ENCODE assay signal across 8 cellular contexts in genomic region chr15:81809543-81809942, GRCh38.
DNase-seq lines count a peak whose midpoint lies in the region; ATAC-seq and TF ChIP-seq lines count a peak whose summit lies in the region.

No MANE protein-coding gene starts in this region.

- H4K5ac ChIP-seq in H9 (ENCODE audit: insufficient read length, low read depth, low read length) = no peak overlapping the region

- H3K4me2 ChIP-seq in H9 (ENCODE audit: insufficient read depth, insufficient read length, low read length) = no peak overlapping the region

- H3K79me1 ChIP-seq in H9 (ENCODE audit: insufficient read depth, low read depth, low read length, poor library complexity, severe bottlenecking) = no peaks in the 10 kb centered on the region

- TF ChIP-seq CTCF in BE2C (IDR thresholded peaks at IDR 0.05; ENCODE audit: low read depth, low read length) (peak; percentile 74), H9 (conservative IDR thresholded peaks at IDR 0.05) (peak; percentile 58), fibroblast of pulmonary artery (IDR thresholded peaks at IDR 0.05; ENCODE audit: low read length, missing control alignments) (peak; percentile 16), upper lobe of left lung (IDR thresholded peaks at IDR 0.05) (no peak)

- TF ChIP-seq EP300 in upper lobe of left lung (IDR thresholded peaks at IDR 0.05) = no peak

- ATAC-seq in upper lobe of left lung (ENCODE audit: low FRiP score in 2 of 2) (no peak), HG03025 (IDR thresholded peaks at IDR 0.05; ENCODE audit: low FRiP score, unreplicated experiment) (no peak)

- H2BK20ac ChIP-seq in H9 (ENCODE audit: low read depth, low read length, poor library complexity, severe bottlenecking) = no peak overlapping the region

- no peak overlapping the region for H3K18ac ChIP-seq in H9 (ENCODE audit: insufficient read length, low read depth, low read length)

- CTCF ChIA-PET in CD4-positive, alpha-beta memory T cell (lab: Charles Lee; ENCODE audit: partially characterized antibody) = no interaction called here

- no CpG with 5 or more reads among the region's 4 CpGs for WGBS in H9 (ENCODE audit: extremely low coverage, insufficient read length, low lambda C conversion rate)
- 41 to 42% methylated on average over 4 of the region's 4 CpGs for WGBS in upper lobe of left lung, 2 donors

- H3K27ac ChIP-seq in H9 (ENCODE audit: insufficient read length, low read depth, low read length) = no peak overlapping the region
- H3K27ac ChIP-seq in upper lobe of left lung = no peak overlapping the region
- no peak overlapping the region for H3K27ac ChIP-seq in CD4-positive, alpha-beta memory T cell (ENCODE audit: low read depth, low read length)

- H3K4me3 Mint-ChIP-seq in H9 = no peak overlapping the region
- no peak overlapping the region for H3K4me3 Mint-ChIP-seq in CD4-positive, alpha-beta memory T cell

- POLR2A ChIA-PET in CD4-positive, alpha-beta memory T cell (lab: Charles Lee; ENCODE audit: partially characterized antibody) = no interaction called here

- no peak overlapping the region for H3K14ac ChIP-seq in H9 (ENCODE audit: insufficient read depth, low read length)

- H4K20me1 ChIP-seq in H9 (ENCODE audit: control insufficient read depth, insufficient read depth, insufficient read length) = no peaks in the 10 kb centered on the region

- no peak overlapping the region for H3K9ac ChIP-seq in H9 (ENCODE audit: extremely low read depth, insufficient read length, low read length)

- H3K27me3 ChIP-seq in BE2C = no peaks in the 10 kb centered on the region
- H3K27me3 ChIP-seq in H9 (ENCODE audit: insufficient read depth, low read length) = no peaks in the 10 kb centered on the region
- no peaks in the 10 kb centered on the region for H3K27me3 ChIP-seq in upper lobe of left lung
- H3K27me3 ChIP-seq in CD4-positive, alpha-beta memory T cell (ENCODE audit: insufficient read depth, low read length) = no peaks in the 10 kb centered on the region

- peaks cover 3 to 12% of the 10 kb centered on the region in 2 experiments for H3K4me1 Mint-ChIP-seq in H9
- no peaks in the 10 kb centered on the region for H3K4me1 Mint-ChIP-seq in CD4-positive, alpha-beta memory T cell

- DNase-seq in BE2C = peak; percentile 65
- peak; percentile 67 for DNase-seq in H9
- DNase-seq in NCI-H748 treated with DMSO at 0.1 percent for 48 hours (lab: John Stamatoyannopoulos, UW) = peak; percentile 37
- peak; percentile 7 for DNase-seq in fibroblast of pulmonary artery (ENCODE audit: low read depth)
- DNase-seq in upper lobe of left lung = no peak
- DNase-seq in CD4-positive, alpha-beta memory T cell = no peak
- no peak for DNase-seq in cerebellum (ENCODE audit: low spot score)

- H3K4me3 ChIP-seq in BE2C (ENCODE audit: low read depth, low read length) (no peak overlapping the region), fibroblast of pulmonary artery (replicated peaks; ENCODE audit: low read depth, low read length) (no peak overlapping the region), upper lobe of left lung (no peak overlapping the region)
- H3K4me3 ChIP-seq in CD4-positive, alpha-beta memory T cell (ENCODE audit: low read length in 2 of 2) = no peak overlapping the region

- no peaks in the 10 kb centered on the region; a peak in 1 of 5 replicates for H3K9me3 Mint-ChIP-seq in H9
- peaks cover 0 to 4% (median 0%) of the 10 kb centered on the region in 8 donors for H3K9me3 Mint-ChIP-seq in CD4-positive, alpha-beta memory T cell

- H3K4me1 ChIP-seq in BE2C (no peaks in the 10 kb centered on the region), H9 (ENCODE audit: insufficient read depth, low read length) (no peaks in the 10 kb centered on the region; the same call in 1 of the 2 replicates), upper lobe of left lung (no peaks in the 10 kb centered on the region)
- no peaks in the 10 kb centered on the region for H3K4me1 ChIP-seq in CD4-positive, alpha-beta memory T cell (ENCODE audit: insufficient read depth, low read length)

- H3K56ac ChIP-seq in H9 (ENCODE audit: insufficient read length, low read depth, low read length) = no peak overlapping the region

- no peak overlapping the region for H2AFZ ChIP-seq in H9 (ENCODE audit: low read length)

- no peak overlapping the region for H2AK5ac ChIP-seq in H9 (ENCODE audit: insufficient read length, low read length)

- no peak overlapping the region for H2BK15ac ChIP-seq in H9 (ENCODE audit: low read depth, low read length)

- no peaks in the 10 kb centered on the region for H3K79me2 ChIP-seq in H9 (ENCODE audit: insufficient read depth, low read length)

- intact Hi-C loops in CD4-positive, alpha-beta memory T cell (cut with micrococcal nuclease) = no loop called here

- no peak overlapping the region for H4K8ac ChIP-seq in H9 (replicated peaks; ENCODE audit: insufficient read length, low read depth, low read length)

- no peak overlapping the region for H4K91ac ChIP-seq in H9 (ENCODE audit: insufficient read length, low read depth, low read length)

- no peak for TF ChIP-seq POLR2A in upper lobe of left lung (IDR thresholded peaks at IDR 0.05)

- H3K9me3 ChIP-seq in BE2C (no peaks in the 10 kb centered on the region), H9 (ENCODE audit: control insufficient read depth, low read depth, low read length) (no peaks in the 10 kb centered on the region), upper lobe of left lung (no peaks in the 10 kb centered on the region)
- H3K9me3 ChIP-seq in CD4-positive, alpha-beta memory T cell (ENCODE audit: control insufficient read depth in 1 of 2, low read length in 2 of 2) = no peaks in the 10 kb centered on the region

- H3K23me2 ChIP-seq in H9 (ENCODE audit: insufficient read length, low read depth, low read length, poor library complexity, severe bottlenecking) = no peaks in the 10 kb centered on the region

- peak overlapping the region in 1 of 3 experiments; percentile 61; a peak in 3 of 7 replicates for H3K27ac Mint-ChIP-seq in H9
- no peak overlapping the region for H3K27ac Mint-ChIP-seq in CD4-positive, alpha-beta memory T cell

- peaks cover 0 to 2% (median 0%) of the 10 kb centered on the region in 3 experiments; a peak in 1 of 7 replicates for H3K36me3 Mint-ChIP-seq in H9 (ENCODE audit: insufficient read depth in 1 of 3, low read depth in 3 of 3)
- no peaks in the 10 kb centered on the region for H3K36me3 Mint-ChIP-seq in CD4-positive, alpha-beta memory T cell

- H3K4ac ChIP-seq in H9 (ENCODE audit: low read depth, low read length) = no peak overlapping the region

- H3K36me3 ChIP-seq in BE2C = no peaks in the 10 kb centered on the region
- H3K36me3 ChIP-seq in upper lobe of left lung = no peaks in the 10 kb centered on the region
- H3K36me3 ChIP-seq in CD4-positive, alpha-beta memory T cell (ENCODE audit: insufficient read depth, low read length) = no peaks in the 10 kb centered on the region

- no peak overlapping the region for H2BK12ac ChIP-seq in H9 (ENCODE audit: insufficient read length, low read depth, low read length)

- no peak overlapping the region for H2BK120ac ChIP-seq in H9 (ENCODE audit: low read depth, low read length, poor library complexity, severe bottlenecking)

- H2BK5ac ChIP-seq in H9 (ENCODE audit: insufficient read length, low read length) = no peak overlapping the region

- no peak overlapping the region for H3K23ac ChIP-seq in H9 (ENCODE audit: insufficient read length, low read depth, low read length)

- no peak overlapping the region for H3T11ph ChIP-seq in H9 (ENCODE audit: low read length)

- H3K27me3 Mint-ChIP-seq in H9 (ENCODE audit: low read depth) = no peaks in the 10 kb centered on the region
- H3K27me3 Mint-ChIP-seq in CD4-positive, alpha-beta memory T cell = peaks cover 0 to 4% of the 10 kb centered on the region in 2 donors

Comparison
In these comparisons a context has a peak if more than half of its experiments do, and no peak if none do; other contexts are left out.
1. DNase-seq: peak in BE2C (single experiment), H9 (single experiment), NCI-H748 treated with DMSO at 0.1 percent for 48 hours (single experiment) and fibroblast of pulmonary artery (single experiment); none in upper lobe of left lung (0 of 2), CD4-positive, alpha-beta memory T cell (0 of 5) and cerebellum (single experiment).
2. CTCF ChIP-seq: peak in BE2C (single experiment), H9 (single experiment) and fibroblast of pulmonary artery (single experiment); none in upper lobe of left lung (0 of 6).